In genomic region chr2:32863326-32863725, GRCh38 we compare ENCODE assay signal across 2 cellular contexts.
TF ChIP-seq lines count a peak whose summit lies in the region.

No MANE protein-coding gene starts in this region.

TF ChIP-seq in SK-N-SH, 30 proteins besides CTCF, POLR2A, EP300 and RAD21 (continued from another document):
- TF ChIP-seq FOSL2 (IDR thresholded peaks at IDR 0.05; ENCODE audit: borderline replicate concordance, low read depth), result no peak
- no peak for TF ChIP-seq YY1 (IDR thresholded peaks at IDR 0.05; ENCODE audit: low read depth)
- TF ChIP-seq REST (IDR thresholded peaks at IDR 0.05; ENCODE audit: low read depth, low read length), result no peak
- no peak for TF ChIP-seq ELF1 (IDR thresholded peaks at IDR 0.05)
- TF ChIP-seq NFIC (IDR thresholded peaks at IDR 0.05; ENCODE audit: borderline replicate concordance), result no peak
- no peak for TF ChIP-seq ZBTB33 (IDR thresholded peaks at IDR 0.05; ENCODE audit: borderline replicate concordance, low read depth)
- no peak for TF ChIP-seq MEF2A (IDR thresholded peaks at IDR 0.05; ENCODE audit: borderline replicate concordance, low read depth)
- TF ChIP-seq POLR2AphosphoS5 (IDR thresholded peaks at IDR 0.05; ENCODE audit: low read depth, low read length), result no peak
- no peak for TF ChIP-seq RCOR1 (IDR thresholded peaks at IDR 0.05; ENCODE audit: low read length)
- TF ChIP-seq NRF1 (IDR thresholded peaks at IDR 0.05; ENCODE audit: low read depth, low read length), result no peak
TF ChIP-seq in SK-N-SH: peak in this region for 0.

TF ChIP-seq in SK-N-SH treated with all-trans-retinoic acid at 6 μM for 48 hours, 23 proteins besides CTCF, POLR2A, EP300 and RAD21 (continued from another document):
- no peak for TF ChIP-seq TSHZ2 (CRISPR knock-in tag; IDR thresholded peaks at IDR 0.05)
- TF ChIP-seq ISL1 (CRISPR knock-in tag; IDR thresholded peaks at IDR 0.05), result no peak
- no peak for TF ChIP-seq PPARA (CRISPR knock-in tag; IDR thresholded peaks at IDR 0.05; ENCODE audit: borderline replicate concordance)
- no peak for TF ChIP-seq OSR1 (CRISPR knock-in tag; IDR thresholded peaks at IDR 0.05)
- no peak for TF ChIP-seq RARB (CRISPR knock-in tag; IDR thresholded peaks at IDR 0.05)
